17 cellular contexts compared by ENCODE assay signal in genomic region chr5:147439253-147439652, GRCh38.
A peak's percentile ranks its signal among the peaks of the same experiment; 100 is the strongest.
DNase-seq lines count a peak whose midpoint lies in the region; ATAC-seq and TF ChIP-seq lines count a peak whose summit lies in the region.
"Had no signal": no experiment of that assay in that cellular context is flagged by ENCODE, and none has a peak within 500 bp of the region (broad histone marks: within the 10 kb centered on the region; RNA-seq: fewer than 3 reads in every experiment).

No MANE protein-coding gene starts in this region.

- H3K27me3 Mint-ChIP-seq in CD14-positive monocyte (ENCODE audit: low read depth in 3 of 3), result peaks cover 0 to 2% (median 0%) of the 10 kb centered on the region in 3 donors
- H3K27me3 Mint-ChIP-seq: type B pancreatic cell had no signal

- H3K4me1 Mint-ChIP-seq in CD14-positive monocyte, result peaks cover 30% of the 10 kb centered on the region
- H3K4me1 Mint-ChIP-seq: activated naive CD4-positive, alpha-beta T cell treated with anti-CD3 and anti-CD28 coated beads, Interleukin-2, amount 50 U/mL, for 24 hours; memory B cell; T-helper 17 cell had no signal

- CTCF ChIA-PET in OCI-LY7 (lab: Charles Lee; ENCODE audit: unreplicated experiment), result no interaction called here

- no peak overlapping the region for H3K4me3 Mint-ChIP-seq in CD14-positive monocyte
- H3K4me3 Mint-ChIP-seq: activated naive CD4-positive, alpha-beta T cell treated with anti-CD3 and anti-CD28 coated beads, Interleukin-2, amount 50 U/mL, for 24 hours; memory B cell; T-helper 17 cell; type B pancreatic cell had no signal

- H3K4me1 ChIP-seq in OCI-LY7 (ENCODE audit: insufficient read depth, low read length, poor library complexity, severe bottlenecking), result no peaks in the 10 kb centered on the region

- no peaks in the 10 kb centered on the region for H4K20me1 ChIP-seq in OCI-LY7 (ENCODE audit: insufficient read depth, low read length)

- H3K27ac Mint-ChIP-seq in CD14-positive monocyte, result peak overlapping the region in 4 of 7 donors; percentile 4 to 61 (median 16)
- H3K27ac Mint-ChIP-seq: activated naive CD4-positive, alpha-beta T cell treated with anti-CD3 and anti-CD28 coated beads, Interleukin-2, amount 50 U/mL, for 24 hours; memory B cell; T-helper 17 cell; type B pancreatic cell had no signal

- H3K9me3 ChIP-seq in OCI-LY7 (ENCODE audit: low read length), result no peaks in the 10 kb centered on the region

- peaks cover 0 to 3% (median 0%) of the 10 kb centered on the region in 7 donors for H3K9me3 Mint-ChIP-seq in CD14-positive monocyte
- H3K9me3 Mint-ChIP-seq: activated naive CD4-positive, alpha-beta T cell treated with anti-CD3 and anti-CD28 coated beads, Interleukin-2, amount 50 U/mL, for 24 hours; type B pancreatic cell had no signal

- no TSS peak for BruUV-seq in OCI-LY7 (replicated peaks; lab: Mats Ljungman, UMichigan)

- POLR2A ChIA-PET in OCI-LY7 (lab: Charles Lee), result interaction anchor here (1.5 kb wide), 1 partner anchor 11 kb away, joined by 7 read pairs; no protein-coding TSS in a partner anchor

- no peak overlapping the region for H3K4me3 ChIP-seq in astrocyte of the spinal cord (ENCODE audit: low read depth, low read length)
- H3K4me3 ChIP-seq in OCI-LY7 (ENCODE audit: low read depth, low read length, poor library complexity, severe bottlenecking), result no peak overlapping the region

- ATAC-seq in HG02588 (IDR thresholded peaks at IDR 0.05; ENCODE audit: unreplicated experiment), result no peak
- ATAC-seq: T-helper 17 cell had no signal

- H3K36me3 ChIP-seq in OCI-LY7 (ENCODE audit: insufficient read depth, low read length), result no peaks in the 10 kb centered on the region

- in situ Hi-C loops in astrocyte of the spinal cord (cut with HindIII; ENCODE audit: low sequenced_read_pairs), result no loop called here
- in situ Hi-C loops in G401 (cut with HindIII; ENCODE audit: low sequenced_read_pairs), result no loop called here

- DNase-seq in CD14-positive monocyte (ENCODE audit: low spot score) (no peak), HT1080 (ENCODE audit: low read depth) (peak; percentile 73), astrocyte of the spinal cord (ENCODE audit: low read depth, low spot score) (peak; percentile 69), islet precursor cell (peak; percentile 64), NCI-H748 (lab: John Stamatoyannopoulos, UW; ENCODE audit: unreplicated experiment) (no peak), OCI-LY7 (ENCODE audit: low spot score) (no peak), G401 (ENCODE audit: low spot score) (no peak)
- DNase-seq: activated CD4-positive, alpha-beta T cell treated with anti-CD3 and anti-CD28 coated beads for 1 hour; caudate nucleus; NCI-H1930; NCI-H526; nucleus accumbens; T-helper 17 cell had no signal

- no peaks in the 10 kb centered on the region for H3K36me3 Mint-ChIP-seq in CD14-positive monocyte
- H3K36me3 Mint-ChIP-seq: activated naive CD4-positive, alpha-beta T cell treated with anti-CD3 and anti-CD28 coated beads, Interleukin-2, amount 50 U/mL, for 24 hours; memory B cell had no signal

- intact Hi-C loops in CD14-positive monocyte (cut with micrococcal nuclease) (no loop called here), OCI-LY7 (cut with micrococcal nuclease; ENCODE audit: unreplicated experiment) (no loop called here)

- no peak overlapping the region for H3K27ac ChIP-seq in OCI-LY7 (ENCODE audit: low read depth, low read length, poor library complexity, severe bottlenecking)

- no peaks in the 10 kb centered on the region for H3K79me2 ChIP-seq in OCI-LY7 (ENCODE audit: insufficient read depth, low read depth, low read length)

- no peaks in the 10 kb centered on the region for H3K9me2 ChIP-seq in OCI-LY7 (ENCODE audit: insufficient read depth, low read length)

- no peak overlapping the region for H3K4me2 ChIP-seq in OCI-LY7 (ENCODE audit: low read length)

- TF ChIP-seq CTCF in CD14-positive monocyte (IDR thresholded peaks at IDR 0.05) (no peak), astrocyte of the spinal cord (IDR thresholded peaks at IDR 0.05; ENCODE audit: low read depth, low read length) (no peak), OCI-LY7 (conservative IDR thresholded peaks at IDR 0.05; ENCODE audit: low read length) (no peak)

- H2AFZ ChIP-seq in OCI-LY7 (ENCODE audit: low read length), result no peak overlapping the region

Comparison
In these comparisons a context has a peak if more than half of its experiments do, and no peak if none do; other contexts are left out.
1. DNase-seq: peak in HT1080 (single experiment), astrocyte of the spinal cord (single experiment) and islet precursor cell (single experiment); none in CD14-positive monocyte (single experiment), NCI-H748 (single experiment), OCI-LY7 (single experiment) and G401 (single experiment).